36 cellular contexts compared by ENCODE assay signal in genomic region chr11:112989198-112989597, GRCh38. TPM values are rescaled to one million over a fixed set of nuclear protein-coding genes. Genes with fewer than 3 reads are reported as not detected.
"Had no signal": no experiment of that assay in that cellular context is flagged by ENCODE, and none has a peak within 500 bp of the region (broad histone marks: within the 10 kb centered on the region; RNA-seq: fewer than 3 reads in every experiment).

No MANE protein-coding gene starts in this region.

- H3K36me3 ChIP-seq: MG63 had no signal

- H3K27me3 ChIP-seq: MG63 had no signal

- H3K4me3 ChIP-seq: MG63 had no signal

- DNase-seq: Karpas-422, Kasumi-1, MG63, MM.1S, MV-4-11, NCI-H1048, NCI-H1092, NCI-H1092 treated with DMSO at 0.1 percent for 48 hours, NCI-H1105, NCI-H1105 treated with DMSO at 0.1 percent for 48 hours, NCI-H1417, NCI-H1417 treated with DMSO at 0.1 percent for 48 hours, NCI-H1436, NCI-H1436 treated with DMSO at 0.1 percent for 48 hours, NCI-H146, NCI-H1694, NCI-H1694 treated with DMSO at 0.1 percent for 48 hours, NCI-H187, NCI-H187 treated with DMSO at 0.1 percent for 48 hours, NCI-H1930, NCI-H2029, NCI-H2029 treated with DMSO at 0.1 percent for 48 hours, NCI-H2081, NCI-H2081 treated with DMSO at 0.1 percent for 48 hours, NCI-H2107, NCI-H2171, NCI-H2171 treated with DMSO at 0.1 percent for 48 hours, NCI-H2227 treated with DMSO at 0.1 percent for 48 hours, NCI-H226, NCI-H345, NCI-H446, NCI-H446 treated with DMSO at 0.1 percent for 48 hours, NCI-H510A, NCI-H510A treated with DMSO at 0.1 percent for 48 hours, NCI-H524 had no signal

RNA-seq across cellular contexts. Expression of gene NCAM1, which starts 28.0 kb away (rescaled TPM):
- total RNA-seq: M059J had no signal
